In genomic region chr1:204591473-204592090, GRCh38 we compare ENCODE assay signal across 16 cellular contexts.
A peak's percentile ranks its signal among the peaks of the same experiment; 100 is the strongest.
DNase-seq lines count a peak whose midpoint lies in the region; ATAC-seq and TF ChIP-seq lines count a peak whose summit lies in the region.
"Had no signal": no experiment of that assay in that cellular context is flagged by ENCODE, and none has a peak within 500 bp of the region (broad histone marks: within the 10 kb centered on the region; RNA-seq: fewer than 3 reads in every experiment).

No MANE protein-coding gene starts in this region.

- H3K9me3 ChIP-seq in PC-9 (ENCODE audit: insufficient read depth, low read depth) (no peaks in the 10 kb centered on the region), trophoblast cell (ENCODE audit: insufficient read depth, low read depth, low read length) (no peaks in the 10 kb centered on the region)
- H3K9me3 ChIP-seq: Caco-2 had no signal

- H2AFZ ChIP-seq in PC-9 (no peak overlapping the region), trophoblast cell (ENCODE audit: insufficient read depth, low read length, poor library complexity) (no peak overlapping the region)

- H3K23ac ChIP-seq in trophoblast cell (ENCODE audit: low read length) = no peak overlapping the region

- H3K79me2 ChIP-seq in PC-9 (ENCODE audit: low read depth) = no peaks in the 10 kb centered on the region
- no peaks in the 10 kb centered on the region for H3K79me2 ChIP-seq in trophoblast cell (ENCODE audit: control insufficient read depth, insufficient read depth, low read length, poor library complexity)

- H4K12ac ChIP-seq in trophoblast cell (ENCODE audit: low read depth, low read length) = no peak overlapping the region

- H3K4me2 ChIP-seq in PC-9 (peak overlapping the region; percentile 25), trophoblast cell (ENCODE audit: low read length) (no peak overlapping the region)

- no peak overlapping the region for H3K4me3 ChIP-seq in PC-9
- H3K4me3 ChIP-seq in epithelial cell of proximal tubule (ENCODE audit: low read depth, low read length) = no peak overlapping the region
- H3K4me3 ChIP-seq in trophoblast cell (ENCODE audit: low read depth, low read length) = no peak overlapping the region

- H3K36me3 Mint-ChIP-seq in CD14-positive monocyte = peaks cover 7 to 9% of the 10 kb centered on the region in 2 donors

- H3K36me3 ChIP-seq in PC-9 (ENCODE audit: low read depth) = no peaks in the 10 kb centered on the region
- no peaks in the 10 kb centered on the region for H3K36me3 ChIP-seq in trophoblast cell (ENCODE audit: control insufficient read depth in 1 of 2, insufficient read depth in 2 of 2, low read length in 2 of 2)

- H3K27ac Mint-ChIP-seq in CD14-positive monocyte = no peak overlapping the region

- H2BK5ac ChIP-seq in trophoblast cell (ENCODE audit: low read depth, low read length, poor library complexity) = no peak overlapping the region

- H3K27ac ChIP-seq in PC-9 (no peak overlapping the region), trophoblast cell (ENCODE audit: low read depth, low read length) (no peak overlapping the region)

- H3K9me3 Mint-ChIP-seq in CD14-positive monocyte = no peaks in the 10 kb centered on the region
- H3K9me3 Mint-ChIP-seq: nephron had no signal

- intact Hi-C loops in PC-9 (cut with micrococcal nuclease; ENCODE audit: unreplicated experiment) = no loop called here
- intact Hi-C loops in CD14-positive monocyte (cut with micrococcal nuclease) = no loop called here

- no peak overlapping the region for H2BK120ac ChIP-seq in trophoblast cell (ENCODE audit: insufficient read depth, low read length, poor library complexity)

- no CpG with 5 or more reads among the region's 3 CpGs for WGBS in trophoblast cell (ENCODE audit: extremely low coverage, insufficient coverage, insufficient read length)

- H3K9ac ChIP-seq in trophoblast cell (ENCODE audit: low read length) = no peak overlapping the region

- H3K4ac ChIP-seq in trophoblast cell (ENCODE audit: low read depth, low read length) = no peak overlapping the region

- POLR2A ChIA-PET in PC-9 (lab: Charles Lee; ENCODE audit: unreplicated experiment) = no interaction called here

- no peak overlapping the region for H3K14ac ChIP-seq in trophoblast cell (ENCODE audit: low read length)

- H3K27me3 ChIP-seq in PC-9 (ENCODE audit: insufficient read depth, low read depth) = no peaks in the 10 kb centered on the region
- no peaks in the 10 kb centered on the region for H3K27me3 ChIP-seq in trophoblast cell (ENCODE audit: insufficient read depth, low read length)

- H2BK12ac ChIP-seq in trophoblast cell (ENCODE audit: low read length) = no peak overlapping the region

- TF ChIP-seq CTCF in PC-9 (conservative IDR thresholded peaks at IDR 0.05) (no peak), epithelial cell of proximal tubule (conservative IDR thresholded peaks at IDR 0.05; ENCODE audit: low read depth, low read length) (no peak), CD14-positive monocyte (IDR thresholded peaks at IDR 0.05) (no peak)

- H3K18ac ChIP-seq in trophoblast cell (ENCODE audit: low read length) = no peak overlapping the region

- no peaks in the 10 kb centered on the region for H3K4me1 Mint-ChIP-seq in CD14-positive monocyte

- BruUV-seq in PC-9 (replicated peaks; lab: Mats Ljungman, UMichigan) = no TSS peak

- CTCF ChIA-PET in PC-9 (lab: Charles Lee) = no interaction called here

- peaks cover 32% of the 10 kb centered on the region for H3K4me1 ChIP-seq in PC-9 (replicated peaks; ENCODE audit: insufficient read depth)
- H3K4me1 ChIP-seq in trophoblast cell (ENCODE audit: control insufficient read depth in 1 of 2, insufficient read depth in 2 of 2, low read length in 2 of 2) = peaks cover 8 to 14% of the 10 kb centered on the region in 2 experiments

- H3K4me3 Mint-ChIP-seq in CD14-positive monocyte = no peak overlapping the region
- H3K4me3 Mint-ChIP-seq: nephron had no signal

- no peaks in the 10 kb centered on the region for H3K9me2 ChIP-seq in PC-9 (ENCODE audit: insufficient read depth)

- peaks cover 2% of the 10 kb centered on the region for H3K79me1 ChIP-seq in trophoblast cell (ENCODE audit: low read length)

- H3F3A ChIP-seq in PC-9 (ENCODE audit: insufficient read depth, low read depth) = peaks cover 13% of the 10 kb centered on the region

- no peaks in the 10 kb centered on the region; the same call in 1 of the 2 replicates for H4K20me1 ChIP-seq in PC-9 (ENCODE audit: insufficient read depth)

- DNase-seq in Daoy (ENCODE audit: low read depth) (peak; percentile 21), PC-9 (peak in 1 of 2 experiments; percentile 74), epithelial cell of proximal tubule (ENCODE audit: low read depth) (peak; percentile 6), trophoblast cell (peak; percentile 38 to 65), CD14-positive monocyte (ENCODE audit: low spot score) (no peak), putamen (ENCODE audit: low spot score) (no peak)
- DNase-seq: activated T-cell treated with anti-CD3 and anti-CD28 coated beads, Interleukin-2, amount 50 U/mL, for 1 hour; Caco-2; glutamatergic neuron; NCI-H2081 treated with DMSO at 0.1 percent for 48 hours had no signal

- H2AK5ac ChIP-seq in trophoblast cell (ENCODE audit: low read length) = no peak overlapping the region

- H4K91ac ChIP-seq in trophoblast cell (ENCODE audit: low read depth, low read length) = no peak overlapping the region

- H3K27me3 Mint-ChIP-seq in CD14-positive monocyte (ENCODE audit: low read depth in 3 of 3) = peaks cover under 1 to 4% (median 2%) of the 10 kb centered on the region in 3 donors

- H4K8ac ChIP-seq in trophoblast cell (ENCODE audit: low read depth, low read length) = no peak overlapping the region

- ATAC-seq in GM21529 (IDR thresholded peaks at IDR 0.05; ENCODE audit: unreplicated experiment) = no peak
- no peak for ATAC-seq in HG02763 (IDR thresholded peaks at IDR 0.05; ENCODE audit: unreplicated experiment)
- ATAC-seq: activated CD4-positive, CD25-positive, alpha-beta regulatory T cell treated with anti-CD3 and anti-CD28 coated beads, Interleukin-2, amount 50 U/mL, for 24 hours; left lobe of liver; sciatic nerve had no signal

Comparison
In these comparisons a context has a peak if more than half of its experiments do, and no peak if none do; other contexts are left out.
1. DNase-seq: peak in Daoy (single experiment), epithelial cell of proximal tubule (single experiment) and trophoblast cell (2 of 2); none in CD14-positive monocyte (single experiment) and putamen (single experiment).